Comparison of ENCODE assay signal across 10 cellular contexts in genomic region chr13:110233181-110233641, GRCh38.
A peak's percentile ranks its signal among the peaks of the same experiment; 100 is the strongest.
DNase-seq lines count a peak whose midpoint lies in the region; TF ChIP-seq lines count a peak whose summit lies in the region.
"Had no signal": no experiment of that assay in that cellular context is flagged by ENCODE, and none has a peak within 500 bp of the region (broad histone marks: within the 10 kb centered on the region; RNA-seq: fewer than 3 reads in every experiment).

No MANE protein-coding gene starts in this region.

- no peak for TF ChIP-seq CTCF in brain microvascular endothelial cell (IDR thresholded peaks at IDR 0.05; ENCODE audit: low read depth, low read length, missing control alignments)

- H3K27ac ChIP-seq in brain microvascular endothelial cell = peak overlapping the region; percentile 94
- peak overlapping the region; percentile 81 for H3K27ac ChIP-seq in skeletal muscle tissue (ENCODE audit: low read depth, low read length)

- in situ Hi-C loops in brain microvascular endothelial cell (cut with HindIII; ENCODE audit: low pct_ligation_motif_present, low sequenced_read_pairs) = no loop called here

- DNase-seq in EL = peak; percentile 90
- peak; percentile 87 for DNase-seq in brain microvascular endothelial cell
- peak; percentile 25 for DNase-seq in inferior parietal cortex (ENCODE audit: extremely low spot score)
- DNase-seq in SHP77 (lab: John Stamatoyannopoulos, UW) = no peak
- DNase-seq in stimulated activated CD4-positive, alpha-beta T cell treated with anti-CD3 and anti-CD28 coated beads, Interleukin-12 subunit alpha, Interleukin-12 subunit beta, amount 100 ng/mL, for 4 hours = no peak
- DNase-seq in anterior cingulate cortex (lab: John Stamatoyannopoulos, UW) = no peak
- no peak for DNase-seq in NK-92 treated with Interleukin-12 subunit alpha and Interleukin-12 subunit beta, amount 100 ng/mL, for 24 hours (lab: John Stamatoyannopoulos, UW)
- DNase-seq: NCI-H2107 had no signal

- peak overlapping the region; percentile 2 to 73 (median 45) for H3K9ac ChIP-seq in skeletal muscle tissue (ENCODE audit: low read depth in 1 of 3, low read length in 3 of 3)

- H3K9me3 ChIP-seq in skeletal muscle tissue (ENCODE audit: control insufficient read depth in 3 of 3, low read length in 3 of 3) = no peaks in the 10 kb centered on the region
- H3K9me3 ChIP-seq: HAP-1 had no signal

- H3K36me3 ChIP-seq in brain microvascular endothelial cell (replicated peaks) (peaks cover 45% of the 10 kb centered on the region), skeletal muscle tissue (ENCODE audit: control insufficient read depth in 3 of 3, insufficient read depth in 3 of 3, low read length in 3 of 3) (no peaks in the 10 kb centered on the region)
- H3K36me3 ChIP-seq: HAP-1 had no signal

- no peaks in the 10 kb centered on the region for H3K27me3 ChIP-seq in brain microvascular endothelial cell (replicated peaks)
- H3K27me3 ChIP-seq in skeletal muscle tissue (ENCODE audit: control insufficient read depth in 3 of 3, insufficient read depth in 3 of 3, low read length in 3 of 3) = peaks cover 5 to 20% (median 8%) of the 10 kb centered on the region in 3 donors

- H3K4me1 ChIP-seq in skeletal muscle tissue (ENCODE audit: control insufficient read depth in 3 of 3, insufficient read depth in 3 of 3, low read length in 3 of 3) = peaks cover 35 to 40% (median 35%) of the 10 kb centered on the region in 3 donors
- H3K4me1 ChIP-seq: HAP-1 had no signal

- H3K4me3 ChIP-seq in brain microvascular endothelial cell (ENCODE audit: low read depth, low read length) (no peak overlapping the region), skeletal muscle tissue (ENCODE audit: low read length in 3 of 3) (peak overlapping the region; percentile 44 to 64 (median 46))
- H3K4me3 ChIP-seq: HAP-1 had no signal

Comparison
In these comparisons a context has a peak if more than half of its experiments do, and no peak if none do; other contexts are left out.
1. DNase-seq: peak in EL (single experiment), brain microvascular endothelial cell (single experiment) and inferior parietal cortex (single experiment); none in SHP77 (0 of 2), stimulated activated CD4-positive, alpha-beta T cell treated with anti-CD3 and anti-CD28 coated beads, Interleukin-12 subunit alpha, Interleukin-12 subunit beta, amount 100 ng/mL, for 4 hours (single experiment), anterior cingulate cortex (0 of 58) and NK-92 treated with Interleukin-12 subunit alpha and Interleukin-12 subunit beta, amount 100 ng/mL, for 24 hours (single experiment).